Comparison of ENCODE assay signal across 11 cellular contexts in genomic region chr14:91008759-91009409, GRCh38. TPM values are rescaled to one million over a fixed set of nuclear protein-coding genes. Genes with fewer than 3 reads are reported as not detected.
DNase-seq lines count a peak whose midpoint lies in the region; ATAC-seq, FAIRE-seq and TF ChIP-seq lines count a peak whose summit lies in the region.
"Had no signal": no experiment of that assay in that cellular context is flagged by ENCODE, and none has a peak within 500 bp of the region (broad histone marks: within the 10 kb centered on the region; RNA-seq: fewer than 3 reads in every experiment).

No MANE protein-coding gene starts in this region.

- WGBS in lung, 2 donors = 65 to 82% methylated on average over 2 of the region's 2 CpGs

- H4K20me1 ChIP-seq in HCT116 (ENCODE audit: insufficient read depth) = no peaks in the 10 kb centered on the region
- H4K20me1 ChIP-seq in PC-3 (ENCODE audit: low read length) = 0 out of 2 replicates have a peak, but pooled peaks cover 5% of the 10 kb centered on the region

- DNase-seq in GM12892 (ENCODE audit: insufficient read length) = no peak
- no peak for DNase-seq in HCT116 (ENCODE audit: low read depth, low spot score)
- peak; percentile 22 for DNase-seq in PC-3
- DNase-seq in lung (ENCODE audit: low spot score) = peak; percentile 35
- DNase-seq in NCI-H345 (lab: John Stamatoyannopoulos, UW) = no peak
- DNase-seq in NCI-H2171 treated with DMSO at 0.1 percent for 48 hours (lab: John Stamatoyannopoulos, UW) = no peak
- DNase-seq in foreskin keratinocyte = no peak
- DNase-seq: Peyer's patch had no signal

- H2AFZ ChIP-seq in HCT116 (ENCODE audit: low read depth, low read length, poor library complexity, severe bottlenecking) (no peak overlapping the region), PC-3 (ENCODE audit: low read length) (no peak overlapping the region)

- BruUV-seq in HCT116 (replicated peaks; lab: Mats Ljungman, UMichigan) = no TSS peak
- no TSS peak for BruUV-seq in PC-3 (replicated peaks; lab: Mats Ljungman, UMichigan)

- TF ChIP-seq POLR2A in GM12892 (IDR thresholded peaks at IDR 0.05; ENCODE audit: low read depth, low read length) = no peak
- no peak for TF ChIP-seq POLR2A in HCT116 (IDR thresholded peaks at IDR 0.05; ENCODE audit: borderline replicate concordance, extremely low read depth, insufficient read depth, insufficient read length)

- peaks cover 21% of the 10 kb centered on the region; the same call in 1 of the 2 replicates for H3K79me2 ChIP-seq in HCT116 (ENCODE audit: insufficient read depth, low read length)
- no peaks in the 10 kb centered on the region for H3K79me2 ChIP-seq in PC-3 (ENCODE audit: low read length)

- CTCF ChIA-PET in HCT116 (lab: Charles Lee) (interaction anchor here (1.1 kb wide), 1 partner anchor 130 kb away, joined by 3 read pairs; no protein-coding TSS in a partner anchor), PC-3 (lab: Charles Lee) (no interaction called here)

- no peak for TF ChIP-seq CTCF in HCT116 (IDR thresholded peaks at IDR 0.05 in 2 of 3, conservative IDR thresholded peaks at IDR 0.05 in 1 of 3; ENCODE audit: borderline replicate concordance in 1 of 3, insufficient read depth in 1 of 3, low read depth in 2 of 3, low read length in 2 of 3)
- no peak for TF ChIP-seq CTCF in PC-3 (conservative IDR thresholded peaks at IDR 0.05; ENCODE audit: low read depth, low read length)
- no peak for TF ChIP-seq CTCF in lung (IDR thresholded peaks at IDR 0.05; ENCODE audit: control extremely low read depth, extremely low read depth)
- no peak for TF ChIP-seq CTCF in foreskin keratinocyte (conservative IDR thresholded peaks at IDR 0.05)

- intact Hi-C loops in HCT116 (cut with micrococcal nuclease) (no loop called here), PC-3 (cut with micrococcal nuclease) (no loop called here)

- RAD21 ChIA-PET in HCT116 (lab: Charles Lee; ENCODE audit: low non-redundant PET in 1 of 2, low total read pairs in 2 of 2, uncharacterized antibody in 2 of 2, unreplicated experiment in 2 of 2) = no interaction called here

- H3F3A ChIP-seq in PC-3 (ENCODE audit: low read length, unreplicated experiment) = no peaks in the 10 kb centered on the region

- FAIRE-seq in GM12892 (lab: Jason Lieb, UNC) = peak; percentile 62
- FAIRE-seq: H1 had no signal

- H3K9ac ChIP-seq in HCT116 (ENCODE audit: low read length) = no peak overlapping the region
- H3K9ac ChIP-seq in PC-3 (ENCODE audit: low read length) = no peak overlapping the region

- no peaks in the 10 kb centered on the region for H3K9me2 ChIP-seq in HCT116 (ENCODE audit: insufficient read depth)
- no peaks in the 10 kb centered on the region for H3K9me2 ChIP-seq in PC-3 (replicated peaks; ENCODE audit: low read length)

- H3K36me3 ChIP-seq in HCT116 (ENCODE audit: control insufficient read depth in 1 of 2, insufficient read depth in 2 of 2, low read length in 2 of 2) (no peaks in the 10 kb centered on the region), PC-3 (ENCODE audit: low read depth, low read length) (no peaks in the 10 kb centered on the region), lung (ENCODE audit: control insufficient read depth in 2 of 2, insufficient read depth in 2 of 2, low read length in 2 of 2) (no peaks in the 10 kb centered on the region)
- H3K36me3 ChIP-seq: Peyer's patch, prostate gland had no signal

- H3K9me3 ChIP-seq in HCT116 (ENCODE audit: control insufficient read depth in 1 of 2, insufficient read depth in 1 of 2, low read depth in 1 of 2, low read length in 2 of 2) (no peaks in the 10 kb centered on the region), PC-3 (ENCODE audit: low read length) (no peaks in the 10 kb centered on the region), lung (ENCODE audit: control insufficient read depth in 2 of 2, insufficient read depth in 1 of 2, low read length in 1 of 2) (no peaks in the 10 kb centered on the region)
- H3K9me3 ChIP-seq: Peyer's patch, prostate gland had no signal

- no peak overlapping the region for H3K27ac ChIP-seq in HCT116 (ENCODE audit: low read depth, low read length)
- H3K27ac ChIP-seq in PC-3 (ENCODE audit: low read length) = no peak overlapping the region
- peak overlapping the region in 1 of 2 donors; percentile 26 for H3K27ac ChIP-seq in lung (ENCODE audit: low read depth in 1 of 2, low read length in 1 of 2)
- H3K27ac ChIP-seq in foreskin keratinocyte = no peak overlapping the region
- H3K27ac ChIP-seq: prostate gland had no signal

- TF ChIP-seq RAD21 in HCT116 (IDR thresholded peaks at IDR 0.05; ENCODE audit: low read depth) = no peak

- H3K4me1 ChIP-seq in HCT116 (ENCODE audit: control insufficient read depth in 1 of 2, insufficient read depth in 2 of 2, low read length in 2 of 2) = peaks cover 12 to 36% of the 10 kb centered on the region in 2 experiments
- H3K4me1 ChIP-seq in PC-3 (ENCODE audit: insufficient read depth, low read length) = peaks cover 17% of the 10 kb centered on the region
- H3K4me1 ChIP-seq in lung (ENCODE audit: control insufficient read depth in 2 of 2, insufficient read depth in 2 of 2, low read length in 2 of 2) = peaks cover 0 to 1% of the 10 kb centered on the region in 2 donors
- peaks cover 6% of the 10 kb centered on the region for H3K4me1 ChIP-seq in foreskin keratinocyte
- H3K4me1 ChIP-seq: prostate gland had no signal

- H3K4me3 ChIP-seq in HCT116 (replicated peaks in 1 of 2; ENCODE audit: low read depth in 1 of 2, low read length in 2 of 2) (no peak overlapping the region), PC-3 (ENCODE audit: low read length) (no peak overlapping the region), lung (no peak overlapping the region)
- H3K4me3 ChIP-seq: Peyer's patch, prostate gland had no signal

- no peak for ATAC-seq in HCT116
- peak; percentile 62 for ATAC-seq in PC-3
- no peak for ATAC-seq in lung (ENCODE audit: insufficient read depth, low FRiP score)
- ATAC-seq in GM19328 (IDR thresholded peaks at IDR 0.05; ENCODE audit: unreplicated experiment) = no peak
- ATAC-seq in foreskin keratinocyte = no peak

- H3K27me3 ChIP-seq in HCT116 (ENCODE audit: insufficient read depth, low read length) (no peaks in the 10 kb centered on the region), PC-3 (ENCODE audit: low read length) (no peaks in the 10 kb centered on the region), lung (ENCODE audit: control insufficient read depth, insufficient read depth) (no peaks in the 10 kb centered on the region), foreskin keratinocyte (no peaks in the 10 kb centered on the region)
- H3K27me3 ChIP-seq: Peyer's patch had no signal

- POLR2A ChIA-PET in HCT116 (lab: Charles Lee) = no interaction called here
- POLR2A ChIA-PET in PC-3 (lab: Charles Lee; ENCODE audit: unreplicated experiment) = interaction anchor here (0.6 kb wide), 1 partner anchor 16 kb away, joined by 9 read pairs; no protein-coding TSS in a partner anchor

- H3K4me2 ChIP-seq in HCT116 (ENCODE audit: low read length) (peak overlapping the region; percentile 11; the same call in 1 of the 2 replicates), PC-3 (ENCODE audit: low read length) (0 out of 2 replicates have a peak overlapping the region, but pooled peaks have one; percentile 4)

TF ChIP-seq in HCT116, 20 proteins besides CTCF, POLR2A, EP300 and RAD21:
- TF ChIP-seq FOSL1 (IDR thresholded peaks at IDR 0.05; ENCODE audit: low read depth) (no peak), EGR1 (IDR thresholded peaks at IDR 0.05; ENCODE audit: low read depth) (no peak), ZNF274 (IDR thresholded peaks at IDR 0.05; ENCODE audit: low read depth, low read length) (no peak), SIN3A (IDR thresholded peaks at IDR 0.05; ENCODE audit: low read depth) (no peak), CEBPB (IDR thresholded peaks at IDR 0.05; ENCODE audit: low read depth) (no peak), SP1 (IDR thresholded peaks at IDR 0.05; ENCODE audit: low read depth) (no peak), MAX (IDR thresholded peaks at IDR 0.05) (no peak), TCF7L2 (IDR thresholded peaks at IDR 0.05; ENCODE audit: borderline replicate concordance, extremely low read depth, insufficient read depth, insufficient read length) (no peak), EZH2 (IDR thresholded peaks at IDR 0.05) (no peak), ATF3 (IDR thresholded peaks at IDR 0.05) (no peak), EZH2phosphoT487 (IDR thresholded peaks at IDR 0.05; ENCODE audit: borderline replicate concordance) (no peak)
- TF ChIP-seq, protein P1, sequence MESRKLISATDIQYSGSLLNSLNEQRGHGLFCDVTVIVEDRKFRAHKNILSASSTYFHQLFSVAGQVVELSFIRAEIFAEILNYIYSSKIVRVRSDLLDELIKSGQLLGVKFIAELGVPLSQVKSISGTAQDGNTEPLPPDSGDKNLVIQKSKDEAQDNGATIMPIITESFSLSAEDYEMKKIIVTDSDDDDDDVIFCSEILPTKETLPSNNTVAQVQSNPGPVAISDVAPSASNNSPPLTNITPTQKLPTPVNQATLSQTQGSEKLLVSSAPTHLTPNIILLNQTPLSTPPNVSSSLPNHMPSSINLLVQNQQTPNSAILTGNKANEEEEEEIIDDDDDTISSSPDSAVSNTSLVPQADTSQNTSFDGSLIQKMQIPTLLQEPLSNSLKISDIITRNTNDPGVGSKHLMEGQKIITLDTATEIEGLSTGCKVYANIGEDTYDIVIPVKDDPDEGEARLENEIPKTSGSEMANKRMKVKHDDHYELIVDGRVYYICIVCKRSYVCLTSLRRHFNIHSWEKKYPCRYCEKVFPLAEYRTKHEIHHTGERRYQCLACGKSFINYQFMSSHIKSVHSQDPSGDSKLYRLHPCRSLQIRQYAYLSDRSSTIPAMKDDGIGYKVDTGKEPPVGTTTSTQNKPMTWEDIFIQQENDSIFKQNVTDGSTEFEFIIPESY (IDR thresholded peaks at IDR 0.05; ENCODE audit: extremely low read depth, insufficient replicate concordance, low read length) = no peak
TF ChIP-seq in HCT116: peak in this region for 0.

RNA-seq across cellular contexts. Expression of gene RPS6KA5, which starts 51.6 kb away (rescaled TPM):
- 1.1 TPM for polyA plus RNA-seq in GM12892 (2012; ENCODE audit: missing spikeins)
- total RNA-seq in HCT116 (2021; ENCODE audit: unreplicated experiment) (24.2 TPM), PC-3 (2014; rRNA removed) (8.6 and 10.7 TPM in 2 replicates), lung (10 to 100 TPM in 1 of 2 donors, 1 to 10 TPM in 1; 9.0 to 14.8 TPM), foreskin keratinocyte (2.4 and 3.1 TPM in 2 replicates)
- polyA plus RNA-seq in HCT116 (2012) = 5.4 and 7.3 TPM in 2 replicates
- polyA plus RNA-seq in lung (1 to 10 TPM; 1.1 to 2.2 TPM), foreskin keratinocyte (0.36 and 0.60 TPM in 2 replicates)

Comparison
In these comparisons a context has a peak if more than half of its experiments do, and no peak if none do; other contexts are left out.
1. DNase-seq: peak in PC-3 (single experiment) and lung (single experiment); none in GM12892 (single experiment), HCT116 (single experiment), NCI-H345 (single experiment), NCI-H2171 treated with DMSO at 0.1 percent for 48 hours (single experiment) and foreskin keratinocyte (0 of 2).